8 cellular contexts compared by ENCODE assay signal in the genomic region with DNA sequence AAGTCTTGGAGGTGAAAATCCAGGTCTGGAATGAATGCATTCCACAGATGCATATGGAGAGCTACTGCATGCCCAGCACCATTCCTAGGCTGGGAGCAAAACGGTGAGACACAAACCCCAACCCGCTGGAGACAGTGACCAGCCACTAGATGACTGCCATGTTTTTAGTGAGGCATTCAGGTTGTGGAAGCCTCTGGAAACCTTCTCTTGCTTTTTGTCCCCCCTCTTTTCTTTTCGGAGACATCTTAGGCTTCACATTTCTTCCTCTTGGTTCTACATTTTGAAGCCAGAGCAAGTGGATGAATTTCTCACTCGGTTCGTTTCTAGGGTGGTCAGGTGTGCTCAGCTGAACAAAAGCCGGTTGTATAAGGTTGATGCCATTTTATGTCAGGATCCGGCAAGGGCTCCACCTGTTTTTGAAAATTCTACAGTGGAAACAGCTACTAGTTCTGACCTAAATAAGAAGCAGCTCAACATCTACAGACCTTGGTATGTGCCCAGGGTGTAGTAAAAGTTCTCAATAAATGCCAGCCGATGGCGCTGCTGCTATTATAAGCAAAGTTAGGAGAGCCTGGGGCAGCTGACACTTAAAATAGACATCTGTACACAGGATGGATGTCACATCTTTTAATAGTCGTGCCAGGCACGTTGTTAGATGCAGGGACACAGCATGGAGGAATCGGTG. TPM values are rescaled to one million over a fixed set of nuclear protein-coding genes. Genes with fewer than 3 reads are reported as not detected.
DNase-seq lines count a peak whose midpoint lies in the region; ATAC-seq and TF ChIP-seq lines count a peak whose summit lies in the region.

No MANE protein-coding gene starts in this region.

- peak overlapping the region; percentile 95 for H3K4me3 Mint-ChIP-seq in activated naive CD4-positive, alpha-beta T cell treated with anti-CD3 and anti-CD28 coated beads for 36 hours
- H3K4me3 Mint-ChIP-seq in activated naive CD4-positive, alpha-beta T cell treated with anti-CD3 and anti-CD28 coated beads, Interleukin-2, amount 10 ng/mL, durations not matched to agents 7 days and 5 days, result peak overlapping the region; percentile 88

- H3K9me3 ChIP-seq in left ventricle myocardium inferior (replicated peaks), result no peaks in the 10 kb centered on the region

- H3K27me3 ChIP-seq in left ventricle myocardium inferior (ENCODE audit: low read depth), result no peaks in the 10 kb centered on the region

- H3K4me3 ChIP-seq in left ventricle myocardium inferior, result peak overlapping the region; percentile 68

- peaks cover 61% of the 10 kb centered on the region for H3K4me1 Mint-ChIP-seq in activated naive CD4-positive, alpha-beta T cell treated with anti-CD3 and anti-CD28 coated beads for 36 hours (ENCODE audit: low read depth)
- H3K4me1 Mint-ChIP-seq in activated naive CD4-positive, alpha-beta T cell treated with anti-CD3 and anti-CD28 coated beads, Interleukin-2, amount 10 ng/mL, durations not matched to agents 7 days and 5 days, result peaks cover 81% of the 10 kb centered on the region

- ATAC-seq in HG02678 (IDR thresholded peaks at IDR 0.05; ENCODE audit: unreplicated experiment), result no peak

- peaks cover 65% of the 10 kb centered on the region for H3K4me1 ChIP-seq in left ventricle myocardium inferior

- intact Hi-C loops in activated naive CD4-positive, alpha-beta T cell treated with anti-CD3 and anti-CD28 coated beads for 36 hours (cut with micrococcal nuclease), result loop anchor here (1.0 to 5.0 kb wide), 8 partner anchors 121 to 555 kb away; a partner anchor contains a TSS
- intact Hi-C loops in left ventricle myocardium inferior (cut with micrococcal nuclease), result no loop called here

- no peaks in the 10 kb centered on the region for H3K9me3 Mint-ChIP-seq in activated naive CD4-positive, alpha-beta T cell treated with anti-CD3 and anti-CD28 coated beads for 36 hours
- no peaks in the 10 kb centered on the region for H3K9me3 Mint-ChIP-seq in activated naive CD4-positive, alpha-beta T cell treated with anti-CD3 and anti-CD28 coated beads, Interleukin-2, amount 10 ng/mL, durations not matched to agents 7 days and 5 days

- peak; percentile 81 for DNase-seq in activated naive CD4-positive, alpha-beta T cell treated with anti-CD3 and anti-CD28 coated beads for 36 hours
- DNase-seq in activated naive CD4-positive, alpha-beta T cell treated with anti-CD3 and anti-CD28 coated beads, Interleukin-2, amount 50 U/mL, for 16 hours, result no peak
- peak; percentile 71 for DNase-seq in NCI-H2107 treated with DMSO at 0.1 percent for 48 hours (lab: John Stamatoyannopoulos, UW; ENCODE audit: unreplicated experiment)
- DNase-seq in activated naive CD4-positive, alpha-beta T cell treated with anti-CD3 and anti-CD28 coated beads, Interleukin-2, amount 10 ng/mL, durations not matched to agents 7 days and 5 days, result peak; percentile 48
- DNase-seq in left ventricle myocardium inferior, result peak; percentile 42
- DNase-seq in retina, result peak; percentile 24
- DNase-seq in HPDE6-E6E7 (ENCODE audit: extremely low spot score), result no peak

- peak; percentile 23 for TF ChIP-seq CTCF in left ventricle myocardium inferior (IDR thresholded peaks at IDR 0.05; ENCODE audit: borderline replicate concordance)

- H3K27ac Mint-ChIP-seq in activated naive CD4-positive, alpha-beta T cell treated with anti-CD3 and anti-CD28 coated beads for 36 hours, result peak overlapping the region; percentile 98
- H3K27ac Mint-ChIP-seq in activated naive CD4-positive, alpha-beta T cell treated with anti-CD3 and anti-CD28 coated beads, Interleukin-2, amount 10 ng/mL, durations not matched to agents 7 days and 5 days, result peak overlapping the region; percentile 95

- H3K27me3 Mint-ChIP-seq in activated naive CD4-positive, alpha-beta T cell treated with anti-CD3 and anti-CD28 coated beads for 36 hours (ENCODE audit: low read depth), result no peaks in the 10 kb centered on the region
- H3K27me3 Mint-ChIP-seq in activated naive CD4-positive, alpha-beta T cell treated with anti-CD3 and anti-CD28 coated beads, Interleukin-2, amount 10 ng/mL, durations not matched to agents 7 days and 5 days, result peaks cover 17% of the 10 kb centered on the region

- H3K36me3 Mint-ChIP-seq in activated naive CD4-positive, alpha-beta T cell treated with anti-CD3 and anti-CD28 coated beads for 36 hours (ENCODE audit: low read depth), result no peaks in the 10 kb centered on the region
- H3K36me3 Mint-ChIP-seq in activated naive CD4-positive, alpha-beta T cell treated with anti-CD3 and anti-CD28 coated beads, Interleukin-2, amount 10 ng/mL, durations not matched to agents 7 days and 5 days, result peaks cover 4% of the 10 kb centered on the region

- CTCF ChIA-PET in activated naive CD4-positive, alpha-beta T cell treated with anti-CD3 and anti-CD28 coated beads for 36 hours (lab: Charles Lee), result interaction anchor here (0.5 to 2.8 kb wide), 11 partner anchors 12 to 221 kb away, joined by 3 to 16 read pairs (median 4); a partner anchor contains a TSS
- CTCF ChIA-PET in activated naive CD4-positive, alpha-beta T cell treated with anti-CD3 and anti-CD28 coated beads, Interleukin-2, amount 10 ng/mL, durations not matched to agents 7 days and 5 days (lab: Charles Lee), result interaction anchor here (0.9 to 4.7 kb wide), 14 partner anchors 10 to 377 kb away, joined by 3 to 24 read pairs (median 4); a partner anchor contains a TSS

- H3K27ac ChIP-seq in left ventricle myocardium inferior (replicated peaks), result peak overlapping the region; percentile 97

- no peaks in the 10 kb centered on the region for H3K36me3 ChIP-seq in left ventricle myocardium inferior

RNA-seq across cellular contexts. Expression of a gene that starts 1.8 kb away (rescaled TPM):
- total RNA-seq in activated naive CD4-positive, alpha-beta T cell treated with anti-CD3 and anti-CD28 coated beads for 36 hours, result 10 to 100 TPM; 10.2 to 10.6 TPM
- total RNA-seq in left ventricle myocardium inferior, result 6.9 TPM

RNA-seq across cellular contexts. Expression of a gene that starts 12.7 kb away (rescaled TPM):
- total RNA-seq in activated naive CD4-positive, alpha-beta T cell treated with anti-CD3 and anti-CD28 coated beads for 36 hours, result 1 to 10 TPM; 1.6 TPM
- 12.2 TPM for total RNA-seq in left ventricle myocardium inferior

RNA-seq across cellular contexts. Expression of a gene that starts 45.0 kb away (rescaled TPM):
- 10 to 100 TPM; 45.3 to 46.2 TPM for total RNA-seq in activated naive CD4-positive, alpha-beta T cell treated with anti-CD3 and anti-CD28 coated beads for 36 hours
- 33.4 TPM for total RNA-seq in left ventricle myocardium inferior

RNA-seq across cellular contexts. Expression of a gene that starts 45.0 kb away (rescaled TPM):
- total RNA-seq in activated naive CD4-positive, alpha-beta T cell treated with anti-CD3 and anti-CD28 coated beads for 36 hours, result 1 to 10 TPM; 2.3 to 3.6 TPM
- total RNA-seq in left ventricle myocardium inferior, result 20.0 TPM

Comparison
In these comparisons a context has a peak if more than half of its experiments do, and no peak if none do; other contexts are left out.
1. DNase-seq: peak in activated naive CD4-positive, alpha-beta T cell treated with anti-CD3 and anti-CD28 coated beads for 36 hours (single experiment), NCI-H2107 treated with DMSO at 0.1 percent for 48 hours (single experiment), activated naive CD4-positive, alpha-beta T cell treated with anti-CD3 and anti-CD28 coated beads, Interleukin-2, amount 10 ng/mL, durations not matched to agents 7 days and 5 days (single experiment), left ventricle myocardium inferior (single experiment) and retina (single experiment); none in activated naive CD4-positive, alpha-beta T cell treated with anti-CD3 and anti-CD28 coated beads, Interleukin-2, amount 50 U/mL, for 16 hours (single experiment) and HPDE6-E6E7 (single experiment).